In genomic region chrX:27679281-27679680, GRCh38 we compare ENCODE assay signal across 30 cellular contexts.
DNase-seq lines count a peak whose midpoint lies in the region; ATAC-seq, FAIRE-seq and TF ChIP-seq lines count a peak whose summit lies in the region.
"Had no signal": no experiment of that assay in that cellular context is flagged by ENCODE, and none has a peak within 500 bp of the region (broad histone marks: within the 10 kb centered on the region; RNA-seq: fewer than 3 reads in every experiment).

No MANE protein-coding gene starts in this region.

- H3K27me3 ChIP-seq in astrocyte (ENCODE audit: insufficient read depth, low read length) = no peaks in the 10 kb centered on the region
- H3K27me3 ChIP-seq: body of pancreas, ovary, right atrium auricular region had no signal

- no peaks in the 10 kb centered on the region for H3K36me3 ChIP-seq in astrocyte (ENCODE audit: insufficient read depth, low read length)
- H3K36me3 ChIP-seq: BLaER1, ovary, right atrium auricular region had no signal

- H3K79me2 ChIP-seq in astrocyte (ENCODE audit: insufficient read depth, low read length) = no peaks in the 10 kb centered on the region

- no peaks in the 10 kb centered on the region for H3K36me3 Mint-ChIP-seq in astrocyte (ENCODE audit: low read depth, unreplicated experiment)
- H3K36me3 Mint-ChIP-seq: activated naive CD8-positive, alpha-beta T cell treated with anti-CD3 and anti-CD28 coated beads, Interleukin-2, amount 10 ng/mL, durations not matched to agents 7 days and 5 days; memory B cell had no signal

- ATAC-seq in GM18519 (IDR thresholded peaks at IDR 0.05; ENCODE audit: low FRiP score, unreplicated experiment) (no peak), HG03460 (IDR thresholded peaks at IDR 0.05; ENCODE audit: unreplicated experiment) (no peak)
- ATAC-seq: activated CD8-positive, alpha-beta T cell treated with anti-CD3 and anti-CD28 coated beads for 36 hours; body of pancreas had no signal

- H3K4me1 ChIP-seq in astrocyte (ENCODE audit: insufficient read depth, low read length) = no peaks in the 10 kb centered on the region
- H3K4me1 ChIP-seq: BLaER1, body of pancreas, right atrium auricular region had no signal

- peaks cover 13% of the 10 kb centered on the region for H3K4me1 Mint-ChIP-seq in astrocyte (ENCODE audit: low read depth, unreplicated experiment)
- H3K4me1 Mint-ChIP-seq: activated naive CD8-positive, alpha-beta T cell treated with anti-CD3 and anti-CD28 coated beads, Interleukin-2, amount 10 ng/mL, durations not matched to agents 7 days and 5 days; memory B cell had no signal

- H4K20me1 ChIP-seq in astrocyte (ENCODE audit: insufficient read depth, low read length) = no peaks in the 10 kb centered on the region
- H4K20me1 ChIP-seq: BLaER1 had no signal

- no peaks in the 10 kb centered on the region for H3K27me3 Mint-ChIP-seq in astrocyte (ENCODE audit: low read depth, unreplicated experiment)
- H3K27me3 Mint-ChIP-seq: activated CD8-positive, alpha-beta T cell treated with anti-CD3 and anti-CD28 coated beads for 36 hours; activated naive CD8-positive, alpha-beta T cell treated with anti-CD3 and anti-CD28 coated beads, Interleukin-2, amount 10 ng/mL, durations not matched to agents 7 days and 5 days; memory B cell had no signal

- no peaks in the 10 kb centered on the region for H3K9me3 Mint-ChIP-seq in astrocyte (ENCODE audit: unreplicated experiment)
- H3K9me3 Mint-ChIP-seq: activated naive CD8-positive, alpha-beta T cell treated with anti-CD3 and anti-CD28 coated beads, Interleukin-2, amount 10 ng/mL, durations not matched to agents 7 days and 5 days; memory B cell; T-helper 1 cell treated with Interleukin-12 subunit alpha and Interleukin-12 subunit beta and Interleukin-4 antibody, amounts not matched to agents 30 μg/mL and 1 μg/mL, for 36 hours had no signal

- H2AFZ ChIP-seq in astrocyte (ENCODE audit: low read depth, low read length) = no peak overlapping the region

- FAIRE-seq in astrocyte (lab: Jason Lieb, UNC) = peak; percentile 92
- FAIRE-seq: frontal cortex, GM19239 had no signal

- no peak overlapping the region for H3K4me2 ChIP-seq in astrocyte (ENCODE audit: low read length)
- H3K4me2 ChIP-seq: BLaER1 had no signal

- no peak overlapping the region for H3K9ac ChIP-seq in astrocyte (ENCODE audit: low read length)
- H3K9ac ChIP-seq: BLaER1 had no signal

- no peaks in the 10 kb centered on the region for H3K9me3 ChIP-seq in astrocyte (ENCODE audit: insufficient read depth, low read depth, low read length)
- H3K9me3 ChIP-seq: BLaER1, body of pancreas, ovary, right atrium auricular region had no signal

- no peak overlapping the region for H3K27ac ChIP-seq in astrocyte (ENCODE audit: low read depth, low read length)
- H3K27ac ChIP-seq: BLaER1, body of pancreas, ovary, right atrium auricular region had no signal

- H3K4me3 Mint-ChIP-seq in astrocyte (ENCODE audit: unreplicated experiment) = no peak overlapping the region
- H3K4me3 Mint-ChIP-seq: activated CD8-positive, alpha-beta T cell treated with anti-CD3 and anti-CD28 coated beads for 36 hours; activated naive CD8-positive, alpha-beta T cell treated with anti-CD3 and anti-CD28 coated beads, Interleukin-2, amount 10 ng/mL, durations not matched to agents 7 days and 5 days; memory B cell; T-helper 1 cell treated with Interleukin-12 subunit alpha and Interleukin-12 subunit beta and Interleukin-4 antibody, amounts not matched to agents 30 μg/mL and 1 μg/mL, for 36 hours had no signal

- DNase-seq in A172 (ENCODE audit: low spot score) = peak; percentile 31
- peak; percentile 27 to 42 for DNase-seq in Kasumi-1 (lab: John Stamatoyannopoulos, UW)
- DNase-seq in astrocyte (ENCODE audit: low read depth) = peak; percentile 69
- peak; percentile 6 for DNase-seq in fibroblast of mammary gland (ENCODE audit: low read depth)
- DNase-seq in activated naive CD4-positive, alpha-beta T cell treated with Interleukin-2 at 50 U/mL for 16 hours = no peak
- no peak for DNase-seq in activated CD8-positive, alpha-beta memory T cell treated with anti-CD3 and anti-CD28 coated beads for 24 hours
- DNase-seq: ACHN; activated CD8-positive, alpha-beta T cell treated with anti-CD3 and anti-CD28 coated beads for 36 hours; activated effector memory CD4-positive, alpha-beta T cell treated with anti-CD3 and anti-CD28 coated beads, Interleukin-2, amount 50 U/mL, for 16 hours; activated naive CD8-positive, alpha-beta T cell treated with anti-CD3 and anti-CD28 coated beads, Interleukin-2, amount 10 ng/mL, durations not matched to agents 7 days and 5 days; body of pancreas; DMS53; effector CD4-positive, alpha-beta T cell; erythroblast; HCEC 1CT; left colon; NCI-H1092; NCI-H1694 treated with DMSO at 0.1 percent for 48 hours; ovary; RPMI8226; stimulated activated CD4-positive, alpha-beta T cell treated with anti-CD3 and anti-CD28 coated beads, Interleukin-2, amount 100 ng/mL, for 24 hours; trophoblast cell had no signal

- H3K27ac Mint-ChIP-seq in astrocyte (ENCODE audit: unreplicated experiment) = no peak overlapping the region
- H3K27ac Mint-ChIP-seq: activated CD8-positive, alpha-beta T cell treated with anti-CD3 and anti-CD28 coated beads for 36 hours; activated naive CD8-positive, alpha-beta T cell treated with anti-CD3 and anti-CD28 coated beads, Interleukin-2, amount 10 ng/mL, durations not matched to agents 7 days and 5 days; memory B cell; T-helper 1 cell treated with Interleukin-12 subunit alpha and Interleukin-12 subunit beta and Interleukin-4 antibody, amounts not matched to agents 30 μg/mL and 1 μg/mL, for 36 hours had no signal

- TF ChIP-seq CTCF in astrocyte (IDR thresholded peaks at IDR 0.05; ENCODE audit: insufficient read depth, low read depth, low read length) = no peak
- TF ChIP-seq CTCF in fibroblast of mammary gland (conservative IDR thresholded peaks at IDR 0.05; ENCODE audit: control insufficient read depth, insufficient read depth, low read depth, low read length) = no peak

- H3K4me3 ChIP-seq in astrocyte (ENCODE audit: insufficient read depth, low read depth, low read length) (no peak overlapping the region), fibroblast of mammary gland (ENCODE audit: control insufficient read depth, low read depth, low read length) (no peak overlapping the region)
- H3K4me3 ChIP-seq: BLaER1, body of pancreas, ovary, right atrium auricular region had no signal

Comparison
In these comparisons a context has a peak if more than half of its experiments do, and no peak if none do; other contexts are left out.
1. DNase-seq: peak in A172 (single experiment), Kasumi-1 (2 of 2), astrocyte (single experiment) and fibroblast of mammary gland (single experiment); none in activated naive CD4-positive, alpha-beta T cell treated with Interleukin-2 at 50 U/mL for 16 hours (single experiment) and activated CD8-positive, alpha-beta memory T cell treated with anti-CD3 and anti-CD28 coated beads for 24 hours (single experiment).